1 cellular context compared by ENCODE assay signal in genomic region chr19:2631213-2631821, GRCh38.
TF ChIP-seq lines count a peak whose summit lies in the region.

No MANE protein-coding gene starts in this region.

TF ChIP-seq in K562, 482 proteins besides CTCF, POLR2A, EP300 and RAD21 (continued from another document and continues in another):
- no peak for TF ChIP-seq ZNF764 (CRISPR knock-in tag; IDR thresholded peaks at IDR 0.05; ENCODE audit: low read depth)
- no peak for TF ChIP-seq EHMT2 (IDR thresholded peaks at IDR 0.05)
- no peak for TF ChIP-seq GABPB2 (CRISPR knock-in tag; conservative IDR thresholded peaks at IDR 0.05)
- no peak for TF ChIP-seq HMG20B (CRISPR knock-in tag; IDR thresholded peaks at IDR 0.05)
- no peak for TF ChIP-seq ARID3A (IDR thresholded peaks at IDR 0.05; ENCODE audit: borderline replicate concordance, low read depth, low read length)
- TF ChIP-seq ZFX (CRISPR knock-in tag; IDR thresholded peaks at IDR 0.05): 0 out of 2 replicates have a peak, but pooled peaks have one; percentile 17
- TF ChIP-seq MAZ (CRISPR knock-in tag; conservative IDR thresholded peaks at IDR 0.05 in 1 of 2, IDR thresholded peaks at IDR 0.05 in 1 of 2): peak in 1 of 2 experiments; percentile 62; a peak in 2 of 4 replicates
- no peak for TF ChIP-seq SIN3A (IDR thresholded peaks at IDR 0.05; ENCODE audit: borderline replicate concordance in 2 of 2, control insufficient read depth in 1 of 2, low read depth in 2 of 2, low read length in 2 of 2)
- no peak for TF ChIP-seq ZBED1 (IDR thresholded peaks at IDR 0.05)
- TF ChIP-seq TRIM25 (IDR thresholded peaks at IDR 0.05; ENCODE audit: borderline replicate concordance): no peak
- TF ChIP-seq PTBP1 (IDR thresholded peaks at IDR 0.05; ENCODE audit: low read depth, low read length): no peak
- no peak for TF ChIP-seq KLF16 (IDR thresholded peaks at IDR 0.05)
- TF ChIP-seq SRSF3 (IDR thresholded peaks at IDR 0.05; ENCODE audit: insufficient read depth, low read length): no peak
- TF ChIP-seq ZNF766 (CRISPR knock-in tag; conservative IDR thresholded peaks at IDR 0.05): no peak
- no peak for TF ChIP-seq RBBP5 (IDR thresholded peaks at IDR 0.05; ENCODE audit: borderline replicate concordance, insufficient read depth, low read length, poor library complexity, severe bottlenecking)
- TF ChIP-seq ZBTB8A (IDR thresholded peaks at IDR 0.05; ENCODE audit: partially characterized antibody): no peak
- peak; percentile 100 for TF ChIP-seq ZBTB40 (IDR thresholded peaks at IDR 0.05)
- peak; percentile 99 for TF ChIP-seq ZBTB40 (CRISPR knock-in tag; IDR thresholded peaks at IDR 0.05)
- no peak for TF ChIP-seq ZNF3 (CRISPR knock-in tag; IDR thresholded peaks at IDR 0.05)
- TF ChIP-seq RBM22 (IDR thresholded peaks at IDR 0.05; ENCODE audit: low read depth, low read length, poor library complexity, severe bottlenecking): no peak
- no peak for TF ChIP-seq ZNF551 (CRISPR knock-in tag; IDR thresholded peaks at IDR 0.05)
- TF ChIP-seq ZNF175 (CRISPR knock-in tag; IDR thresholded peaks at IDR 0.05; ENCODE audit: low read depth): no peak
- TF ChIP-seq HDAC2 (IDR thresholded peaks at IDR 0.05): no peak
- no peak for TF ChIP-seq ZBTB1 (CRISPR knock-in tag; IDR thresholded peaks at IDR 0.05; ENCODE audit: borderline replicate concordance, low read depth)
- no peak for TF ChIP-seq FOXP4 (CRISPR knock-in tag; IDR thresholded peaks at IDR 0.05; ENCODE audit: borderline replicate concordance)
- TF ChIP-seq ZNF431 (CRISPR knock-in tag; IDR thresholded peaks at IDR 0.05): no peak
- no peak; the same call in 1 of the 2 replicates for TF ChIP-seq CBX5 (IDR thresholded peaks at IDR 0.05; ENCODE audit: borderline replicate concordance, low read depth)
- peak; percentile 92 for TF ChIP-seq SPI1 (IDR thresholded peaks at IDR 0.05; ENCODE audit: borderline replicate concordance, low read depth, low read length)
- no peak for TF ChIP-seq HOXB6 (CRISPR knock-in tag; IDR thresholded peaks at IDR 0.05; ENCODE audit: borderline replicate concordance)
- TF ChIP-seq PATZ1 (CRISPR knock-in tag; IDR thresholded peaks at IDR 0.05; ENCODE audit: borderline replicate concordance): no peak
- TF ChIP-seq KDM2B (CRISPR knock-in tag; IDR thresholded peaks at IDR 0.05): no peak
- TF ChIP-seq ZNF444 (CRISPR knock-in tag; IDR thresholded peaks at IDR 0.05): no peak
- TF ChIP-seq ZNF280B (CRISPR knock-in tag; IDR thresholded peaks at IDR 0.05): no peak
- TF ChIP-seq ZSCAN29 (IDR thresholded peaks at IDR 0.05): no peak
- TF ChIP-seq BCL6 (CRISPR knock-in tag; IDR thresholded peaks at IDR 0.05): no peak
- no peak for TF ChIP-seq PBX2 (CRISPR knock-in tag; IDR thresholded peaks at IDR 0.05; ENCODE audit: low read depth)
- TF ChIP-seq PBX2 (tag; conservative IDR thresholded peaks at IDR 0.05; ENCODE audit: low read depth): peak; percentile 57; the same call in 1 of the 2 replicates
- TF ChIP-seq FOXJ2 (tag; IDR thresholded peaks at IDR 0.05): no peak
- no peak for TF ChIP-seq CREB3 (tag; conservative IDR thresholded peaks at IDR 0.05; ENCODE audit: low read depth)
- TF ChIP-seq ILF3 (IDR thresholded peaks at IDR 0.05; ENCODE audit: borderline replicate concordance): no peak
